10 cellular contexts compared by ENCODE assay signal in genomic region chr5:133930061-133930823, GRCh38. TPM values are rescaled to one million over a fixed set of nuclear protein-coding genes. Genes with fewer than 3 reads are reported as not detected.
A peak's percentile ranks its signal among the peaks of the same experiment; 100 is the strongest.
DNase-seq lines count a peak whose midpoint lies in the region; ATAC-seq and TF ChIP-seq lines count a peak whose summit lies in the region.
"Had no signal": no experiment of that assay in that cellular context is flagged by ENCODE, and none has a peak within 500 bp of the region (broad histone marks: within the 10 kb centered on the region; RNA-seq: fewer than 3 reads in every experiment).

No MANE protein-coding gene starts in this region.

- H3K27ac Mint-ChIP-seq in mesothelial cell of epicardium: no peak overlapping the region

- peaks cover 43% of the 10 kb centered on the region for H3K4me1 Mint-ChIP-seq in mesothelial cell of epicardium

- no peaks in the 10 kb centered on the region for H3K9me3 Mint-ChIP-seq in mesothelial cell of epicardium

- no peaks in the 10 kb centered on the region for H3K36me3 ChIP-seq in SJSA1

- no peak for TF ChIP-seq CTCF in mesothelial cell of epicardium (IDR thresholded peaks at IDR 0.05; ENCODE audit: unreplicated experiment)

- H3K9me3 ChIP-seq in SJSA1 (replicated peaks): no peaks in the 10 kb centered on the region
- H3K9me3 ChIP-seq: psoas muscle had no signal

- peak overlapping the region; percentile 29 for H3K27ac ChIP-seq in SJSA1
- H3K27ac ChIP-seq: 22Rv1, psoas muscle had no signal

- peak; percentile 14 for DNase-seq in activated gamma-delta T cell treated with Interleukin-2 at 50 U/mL for 16 hours
- no peak for DNase-seq in activated gamma-delta T cell (lab: John Stamatoyannopoulos, UW)
- DNase-seq in SJSA1 (ENCODE audit: low read depth in 1 of 2, low spot score in 2 of 2): peak; percentile 78 to 87
- peak; percentile 54 for DNase-seq in activated naive CD8-positive, alpha-beta T cell treated with anti-CD3 and anti-CD28 coated beads, Interleukin-2, amount 50 U/mL, for 16 hours (ENCODE audit: low read depth, low spot score)
- peak; percentile 24 for DNase-seq in skeletal muscle cell (ENCODE audit: low read depth)
- no peak for DNase-seq in mesothelial cell of epicardium (ENCODE audit: low spot score in 2 of 2, unreplicated experiment in 2 of 2)
- no peak for DNase-seq in NCI-H1092 treated with DMSO at 0.1 percent for 48 hours (lab: John Stamatoyannopoulos, UW)

- H3K27me3 Mint-ChIP-seq in mesothelial cell of epicardium (ENCODE audit: low read depth): no peaks in the 10 kb centered on the region

- H3K36me3 Mint-ChIP-seq in mesothelial cell of epicardium: no peaks in the 10 kb centered on the region

- no peak for ATAC-seq in HG02763 (IDR thresholded peaks at IDR 0.05; ENCODE audit: unreplicated experiment)
- ATAC-seq: psoas muscle had no signal

- H3K4me3 Mint-ChIP-seq in mesothelial cell of epicardium: no peak overlapping the region

- H3K4me3 ChIP-seq in SJSA1 (peak overlapping the region; percentile 8), skeletal muscle cell (ENCODE audit: low read depth, low read length) (no peak overlapping the region)
- H3K4me3 ChIP-seq: psoas muscle had no signal

- no peaks in the 10 kb centered on the region for H3K27me3 ChIP-seq in SJSA1 (replicated peaks)

- peaks cover 11% of the 10 kb centered on the region for H3K4me1 ChIP-seq in SJSA1 (replicated peaks)
- H3K4me1 ChIP-seq: psoas muscle had no signal

RNA-seq across cellular contexts. Expression of gene C5orf15, which starts 38.2 kb away (rescaled TPM):
- total RNA-seq in SJSA1 (2014; rRNA removed; shearing (Covaris generic)): 137 and 198 TPM in 2 replicates
- 44.2 to 47.4 TPM (median 47.3 TPM) in 3 replicates for total RNA-seq in mesothelial cell of epicardium

Comparison
In these comparisons a context has a peak if more than half of its experiments do, and no peak if none do; other contexts are left out.
1. DNase-seq: peak in activated gamma-delta T cell treated with Interleukin-2 at 50 U/mL for 16 hours (single experiment), SJSA1 (2 of 2), activated naive CD8-positive, alpha-beta T cell treated with anti-CD3 and anti-CD28 coated beads, Interleukin-2, amount 50 U/mL, for 16 hours (single experiment) and skeletal muscle cell (single experiment); none in activated gamma-delta T cell (single experiment), mesothelial cell of epicardium (0 of 2) and NCI-H1092 treated with DMSO at 0.1 percent for 48 hours (single experiment).